ENCODE assay signal across 9 cellular contexts in genomic region chr19:4851551-4852290, GRCh38. TPM values are rescaled to one million over a fixed set of nuclear protein-coding genes. Genes with fewer than 3 reads are reported as not detected.
DNase-seq lines count a peak whose midpoint lies in the region; ATAC-seq, FAIRE-seq and TF ChIP-seq lines count a peak whose summit lies in the region.
"Had no signal": no experiment of that assay in that cellular context is flagged by ENCODE, and none has a peak within 500 bp of the region (broad histone marks: within the 10 kb centered on the region; RNA-seq: fewer than 3 reads in every experiment).

No MANE protein-coding gene starts in this region.

- intact Hi-C loops in HepG2 (cut with micrococcal nuclease; ENCODE audit: unreplicated experiment) = loop anchor here (1.0 kb wide), 1 partner anchor 42 kb away; no protein-coding TSS in a partner anchor

- in situ Hi-C loops in HepG2 (cut with HindIII; ENCODE audit: extremely low pct_ligation_motif_present, low pct_unique_long_range_greater_than_20kb) = loop anchor here (5.0 kb wide), 1 partner anchor 44 kb away; no protein-coding TSS in a partner anchor

- ATAC-seq in HepG2 (peak; percentile 96), HG03439 (IDR thresholded peaks at IDR 0.05; ENCODE audit: unreplicated experiment) (no peak), GM19452 (IDR thresholded peaks at IDR 0.05; ENCODE audit: unreplicated experiment) (no peak)

- peaks cover 14 to 35% of the 10 kb centered on the region in 2 experiments; a peak in 4 of 5 replicates for H3K36me3 ChIP-seq in HepG2 (replicated peaks in 1 of 2; ENCODE audit: control insufficient read depth in 1 of 2, insufficient read depth in 2 of 2, low read length in 2 of 2)

- no peak for TF ChIP-seq POLR2A in HepG2 (IDR thresholded peaks at IDR 0.05; ENCODE audit: insufficient read depth in 1 of 2, low read depth in 2 of 2, low read length in 2 of 2)

- H3K4me3 ChIP-seq in choroid plexus epithelial cell (ENCODE audit: low read depth, low read length) (no peak overlapping the region), HepG2 (replicated peaks in 1 of 3; ENCODE audit: insufficient read depth in 1 of 3, low read depth in 2 of 3, low read length in 3 of 3) (no peak overlapping the region)

- no TSS peak for BruUV-seq in HepG2 (replicated peaks; lab: Mats Ljungman, UMichigan)

- DNase-seq in NCI-H187 (lab: John Stamatoyannopoulos, UW) (peak; percentile 22 to 53), choroid plexus epithelial cell (ENCODE audit: low read depth) (peak; percentile 61), HepG2 (ENCODE audit: low spot score) (peak; percentile 85)
- peak; percentile 72 to 76 for DNase-seq in activated CD4-positive, alpha-beta T cell treated with anti-CD3 and anti-CD28 coated beads for 24 hours (ENCODE audit: low read depth in 2 of 2)
- DNase-seq in stimulated activated CD4-positive, alpha-beta T cell treated with anti-CD3 and anti-CD28 coated beads, TNF-alpha, amount 100 ng/mL, for 48 hours (ENCODE audit: low read depth in 3 of 3) = peak; percentile 43 to 60 (median 55)

- H3K27me3 ChIP-seq in HepG2 (ENCODE audit: control insufficient read depth in 1 of 2, insufficient read depth in 2 of 2, low read length in 2 of 2) = no peaks in the 10 kb centered on the region

- H3K27ac ChIP-seq in HepG2 (ENCODE audit: extremely low read length, insufficient read depth, low read length) = peak overlapping the region; percentile 38

- peaks cover 11% of the 10 kb centered on the region for H3K4me1 ChIP-seq in HepG2 (ENCODE audit: insufficient read depth, low read length)

- H3K9me3 ChIP-seq in HepG2 (ENCODE audit: low read length) = no peaks in the 10 kb centered on the region

- peak; percentile 92 for TF ChIP-seq RAD21 in HepG2 (CRISPR knock-in tag; IDR thresholded peaks at IDR 0.05)

- CTCF ChIA-PET in HepG2 (lab: Yijun Ruan, JAX; ENCODE audit: low intra/inter-chr PET ratio, low total read pairs) = interaction anchor here (0.6 to 2.5 kb wide), 4 partner anchors 21 to 180 kb away, joined by 3 to 33 read pairs (median 16); no protein-coding TSS in a partner anchor

- WGBS in HepG2 (ENCODE audit: low lambda C conversion rate) = 69% methylated on average over 39 of the region's 42 CpGs

- TF ChIP-seq EP300 in HepG2 (IDR thresholded peaks at IDR 0.05; ENCODE audit: low read depth in 2 of 2, low read length in 2 of 2) = 0 out of 4 replicates have a peak, but pooled peaks of 1 of the 2 experiments have one; percentile 15
- TF ChIP-seq EP300 in HepG2 (CRISPR knock-in tag; IDR thresholded peaks at IDR 0.05; ENCODE audit: borderline replicate concordance) = no peak

- POLR2A ChIA-PET in HepG2 (lab: Yijun Ruan, JAX) = interaction anchor here (1.0 to 1.8 kb wide), 3 partner anchors 16 to 380 kb away, joined by 3 to 11 read pairs (median 8); partner anchors contain the start of gene PLIN3

- no peak overlapping the region for H3K9ac ChIP-seq in HepG2 (ENCODE audit: insufficient read depth, low read depth, low read length)

- peak; percentile 94 for TF ChIP-seq CTCF in GM12874 (IDR thresholded peaks at IDR 0.05; ENCODE audit: insufficient read depth, low read depth, low read length)
- peak; percentile 90 for TF ChIP-seq CTCF in choroid plexus epithelial cell (conservative IDR thresholded peaks at IDR 0.05; ENCODE audit: low read depth, low read length)
- TF ChIP-seq CTCF in HepG2 (CRISPR knock-in tag; IDR thresholded peaks at IDR 0.05) = peak; percentile 98

- no peak overlapping the region for H2AFZ ChIP-seq in HepG2 (ENCODE audit: low read length)

- peak; percentile 96 for FAIRE-seq in HepG2 (lab: Jason Lieb, UNC)
- FAIRE-seq: frontal cortex had no signal

- no peaks in the 10 kb centered on the region for H3K79me2 ChIP-seq in HepG2 (ENCODE audit: insufficient read depth, low read length)

- no peak overlapping the region for H3K4me2 ChIP-seq in HepG2 (ENCODE audit: low read depth, low read length)

- H4K20me1 ChIP-seq in HepG2 (ENCODE audit: insufficient read depth, low read length) = no peaks in the 10 kb centered on the region

RNA-seq across cellular contexts. Expression of gene PLIN3, which starts 15.7 kb away (rescaled TPM):
- total RNA-seq in HepG2 (2016; rRNA removed; fragmentation: Illumina TruSeq; extraction: Trizol) = 49.3 and 59.8 TPM in 2 replicates
- total RNA-seq in HepG2 (2016; cell fraction: cytosol; rRNA removed; fragmentation: Illumina TruSeq; extraction: Trizol; ENCODE audit: low read depth) = 8.6 and 11.0 TPM in 2 replicates
- 52.7 and 59.0 TPM in 2 replicates for total RNA-seq in HepG2 (2016; cell fraction: insoluble cytoplasmic fraction; rRNA removed; fragmentation: Illumina TruSeq; extraction: Trizol)
- total RNA-seq in HepG2 (2016; cell fraction: membrane; rRNA removed; fragmentation: Illumina TruSeq; extraction: Trizol) = 25.3 and 25.7 TPM in 2 replicates
- 20.1 and 21.0 TPM in 2 replicates for total RNA-seq in HepG2 (2016; cell fraction: nucleus; rRNA removed; fragmentation: Illumina TruSeq; extraction: Trizol)
- 57.9 and 69.4 TPM in 2 replicates for polyA plus RNA-seq in HepG2 (2011; rRNA removed)
- polyA plus RNA-seq in HepG2 (2011; cell fraction: cytosol; rRNA removed) = 64.8 and 97.9 TPM in 2 replicates
- polyA plus RNA-seq in HepG2 (2011; cell fraction: nucleus; rRNA removed) = 34.7 and 36.0 TPM in 2 replicates
- polyA plus RNA-seq in HepG2 (2012) = 36.2 and 55.0 TPM in 2 replicates
- 10.8 and 11.1 TPM in 2 replicates for polyA plus RNA-seq in HepG2 (2016; cell fraction: cytosol; fragmentation: Illumina TruSeq; extraction: Trizol; ENCODE audit: low read depth)
- 68.3 and 74.9 TPM in 2 replicates for polyA plus RNA-seq in HepG2 (2016; cell fraction: insoluble cytoplasmic fraction; fragmentation: Illumina TruSeq; extraction: Trizol; ENCODE audit: low read depth)
- 20.0 and 20.9 TPM in 2 replicates for polyA plus RNA-seq in HepG2 (2016; cell fraction: membrane; fragmentation: Illumina TruSeq; extraction: Trizol; ENCODE audit: low read depth)
- 31.2 and 32.3 TPM in 2 replicates for polyA plus RNA-seq in HepG2 (2016; cell fraction: nucleus; fragmentation: Illumina TruSeq; extraction: Trizol; ENCODE audit: insufficient read depth, low read depth)
- 93.3 and 183 TPM in 2 replicates for polyA minus RNA-seq in HepG2 (2011; rRNA and poly(A)+ RNA removed; ENCODE audit: low replicate concordance)
- polyA minus RNA-seq in HepG2 (2011; cell fraction: cytosol; rRNA and poly(A)+ RNA removed) = 76.8 and 81.5 TPM in 2 replicates
- 26.5 and 32.3 TPM in 2 replicates for polyA minus RNA-seq in HepG2 (2011; cell fraction: nucleus; rRNA and poly(A)+ RNA removed)

RNA-seq across cellular contexts. Expression of gene TICAM1, which starts 20.2 kb away (rescaled TPM):
- total RNA-seq in HepG2 (2016; rRNA removed; fragmentation: Illumina TruSeq; extraction: Trizol) = 0.95 and 1.3 TPM in 2 replicates
- total RNA-seq in HepG2 (2016; cell fraction: cytosol; rRNA removed; fragmentation: Illumina TruSeq; extraction: Trizol; ENCODE audit: low read depth) = 0.30 and 0.44 TPM in 2 replicates
- 1.0 and 1.3 TPM in 2 replicates for total RNA-seq in HepG2 (2016; cell fraction: insoluble cytoplasmic fraction; rRNA removed; fragmentation: Illumina TruSeq; extraction: Trizol)
- total RNA-seq in HepG2 (2016; cell fraction: membrane; rRNA removed; fragmentation: Illumina TruSeq; extraction: Trizol) = 1.2 and 1.4 TPM in 2 replicates
- total RNA-seq in HepG2 (2016; cell fraction: nucleus; rRNA removed; fragmentation: Illumina TruSeq; extraction: Trizol) = 0.47 and 1.1 TPM in 2 replicates
- 0.33 and 0.61 TPM in 2 replicates for polyA plus RNA-seq in HepG2 (2011; rRNA removed)
- 0.45 and 0.47 TPM in 2 replicates for polyA plus RNA-seq in HepG2 (2011; cell fraction: cytosol; rRNA removed)
- polyA plus RNA-seq in HepG2 (2011; cell fraction: nucleus; rRNA removed) = 1.7 and 2.4 TPM in 2 replicates
- 2.7 and 4.4 TPM in 2 replicates for polyA plus RNA-seq in HepG2 (2012)
- 0.70 and 0.91 TPM in 2 replicates for polyA plus RNA-seq in HepG2 (2016; cell fraction: cytosol; fragmentation: Illumina TruSeq; extraction: Trizol; ENCODE audit: low read depth)
- polyA plus RNA-seq in HepG2 (2016; cell fraction: insoluble cytoplasmic fraction; fragmentation: Illumina TruSeq; extraction: Trizol; ENCODE audit: low read depth) = 3.0 and 3.7 TPM in 2 replicates
- 1.5 and 1.9 TPM in 2 replicates for polyA plus RNA-seq in HepG2 (2016; cell fraction: membrane; fragmentation: Illumina TruSeq; extraction: Trizol; ENCODE audit: low read depth)
- 4.0 and 4.6 TPM in 2 replicates for polyA plus RNA-seq in HepG2 (2016; cell fraction: nucleus; fragmentation: Illumina TruSeq; extraction: Trizol; ENCODE audit: insufficient read depth, low read depth)
- 0.70 and 1.7 TPM in 2 replicates for polyA minus RNA-seq in HepG2 (2011; rRNA and poly(A)+ RNA removed; ENCODE audit: low replicate concordance)
- polyA minus RNA-seq in HepG2 (2011; cell fraction: cytosol; rRNA and poly(A)+ RNA removed) = 1.4 and 1.6 TPM in 2 replicates
- 0.50 and 0.52 TPM in 2 replicates for polyA minus RNA-seq in HepG2 (2011; cell fraction: nucleus; rRNA and poly(A)+ RNA removed)

RNA-seq across cellular contexts. Expression of gene ARRDC5, which starts 51.0 kb away (rescaled TPM):
- total RNA-seq in HepG2 (2016; rRNA removed; fragmentation: Illumina TruSeq; extraction: Trizol) = not detected in 2 replicates
- not detected in 2 replicates for total RNA-seq in HepG2 (2016; cell fraction: cytosol; rRNA removed; fragmentation: Illumina TruSeq; extraction: Trizol; ENCODE audit: low read depth)
- total RNA-seq in HepG2 (2016; cell fraction: insoluble cytoplasmic fraction; rRNA removed; fragmentation: Illumina TruSeq; extraction: Trizol) = not detected in 2 replicates
- total RNA-seq in HepG2 (2016; cell fraction: membrane; rRNA removed; fragmentation: Illumina TruSeq; extraction: Trizol) = not detected in 2 replicates
- total RNA-seq in HepG2 (2016; cell fraction: nucleus; rRNA removed; fragmentation: Illumina TruSeq; extraction: Trizol) = not detected in 2 replicates
- polyA plus RNA-seq in HepG2 (2011; rRNA removed) = not detected in 2 replicates
- polyA plus RNA-seq in HepG2 (2011; cell fraction: cytosol; rRNA removed) = not detected in 2 replicates
- not detected in 2 replicates for polyA plus RNA-seq in HepG2 (2011; cell fraction: nucleus; rRNA removed)
- not detected in 2 replicates for polyA plus RNA-seq in HepG2 (2012)
- polyA plus RNA-seq in HepG2 (2016; cell fraction: cytosol; fragmentation: Illumina TruSeq; extraction: Trizol; ENCODE audit: low read depth) = not detected in 2 replicates
- polyA plus RNA-seq in HepG2 (2016; cell fraction: insoluble cytoplasmic fraction; fragmentation: Illumina TruSeq; extraction: Trizol; ENCODE audit: low read depth) = not detected in 2 replicates
- not detected in 2 replicates for polyA plus RNA-seq in HepG2 (2016; cell fraction: membrane; fragmentation: Illumina TruSeq; extraction: Trizol; ENCODE audit: low read depth)
- not detected in 2 replicates for polyA plus RNA-seq in HepG2 (2016; cell fraction: nucleus; fragmentation: Illumina TruSeq; extraction: Trizol; ENCODE audit: insufficient read depth, low read depth)
- polyA minus RNA-seq in HepG2 (2011; rRNA and poly(A)+ RNA removed; ENCODE audit: low replicate concordance) = 0.09 TPM in 1 of 2 replicates, not detected in the other
- not detected in 2 replicates for polyA minus RNA-seq in HepG2 (2011; cell fraction: cytosol; rRNA and poly(A)+ RNA removed)
- not detected in 2 replicates for polyA minus RNA-seq in HepG2 (2011; cell fraction: nucleus; rRNA and poly(A)+ RNA removed)
- total RNA-seq: frontal cortex had no signal

RNA-seq across cellular contexts. Expression of gene UHRF1, which starts 57.6 kb away (rescaled TPM):
- 77.7 and 78.4 TPM in 2 replicates for total RNA-seq in HepG2 (2016; rRNA removed; fragmentation: Illumina TruSeq; extraction: Trizol)
- total RNA-seq in HepG2 (2016; cell fraction: cytosol; rRNA removed; fragmentation: Illumina TruSeq; extraction: Trizol; ENCODE audit: low read depth) = 3.9 and 6.2 TPM in 2 replicates
- total RNA-seq in HepG2 (2016; cell fraction: insoluble cytoplasmic fraction; rRNA removed; fragmentation: Illumina TruSeq; extraction: Trizol) = 67.8 and 81.6 TPM in 2 replicates
- 20.0 and 21.7 TPM in 2 replicates for total RNA-seq in HepG2 (2016; cell fraction: membrane; rRNA removed; fragmentation: Illumina TruSeq; extraction: Trizol)
- total RNA-seq in HepG2 (2016; cell fraction: nucleus; rRNA removed; fragmentation: Illumina TruSeq; extraction: Trizol) = 44.9 and 50.5 TPM in 2 replicates
- polyA plus RNA-seq in HepG2 (2011; rRNA removed) = 6.6 and 6.8 TPM in 2 replicates
- polyA plus RNA-seq in HepG2 (2011; cell fraction: cytosol; rRNA removed) = 3.1 and 4.8 TPM in 2 replicates
- polyA plus RNA-seq in HepG2 (2011; cell fraction: nucleus; rRNA removed) = 10.7 and 15.0 TPM in 2 replicates
- 6.1 and 15.1 TPM in 2 replicates for polyA plus RNA-seq in HepG2 (2012)
- 2.1 and 2.4 TPM in 2 replicates for polyA plus RNA-seq in HepG2 (2016; cell fraction: cytosol; fragmentation: Illumina TruSeq; extraction: Trizol; ENCODE audit: low read depth)
- polyA plus RNA-seq in HepG2 (2016; cell fraction: insoluble cytoplasmic fraction; fragmentation: Illumina TruSeq; extraction: Trizol; ENCODE audit: low read depth) = 65.4 and 73.6 TPM in 2 replicates
- polyA plus RNA-seq in HepG2 (2016; cell fraction: membrane; fragmentation: Illumina TruSeq; extraction: Trizol; ENCODE audit: low read depth) = 7.7 and 8.4 TPM in 2 replicates
- polyA plus RNA-seq in HepG2 (2016; cell fraction: nucleus; fragmentation: Illumina TruSeq; extraction: Trizol; ENCODE audit: insufficient read depth, low read depth) = 78.8 and 80.1 TPM in 2 replicates
- polyA minus RNA-seq in HepG2 (2011; rRNA and poly(A)+ RNA removed; ENCODE audit: low replicate concordance) = 16.7 and 45.7 TPM in 2 replicates
- polyA minus RNA-seq in HepG2 (2011; cell fraction: cytosol; rRNA and poly(A)+ RNA removed) = 4.4 and 8.6 TPM in 2 replicates
- 4.1 and 5.9 TPM in 2 replicates for polyA minus RNA-seq in HepG2 (2011; cell fraction: nucleus; rRNA and poly(A)+ RNA removed)
